9 cellular contexts compared by ENCODE assay signal in the genomic region with DNA sequence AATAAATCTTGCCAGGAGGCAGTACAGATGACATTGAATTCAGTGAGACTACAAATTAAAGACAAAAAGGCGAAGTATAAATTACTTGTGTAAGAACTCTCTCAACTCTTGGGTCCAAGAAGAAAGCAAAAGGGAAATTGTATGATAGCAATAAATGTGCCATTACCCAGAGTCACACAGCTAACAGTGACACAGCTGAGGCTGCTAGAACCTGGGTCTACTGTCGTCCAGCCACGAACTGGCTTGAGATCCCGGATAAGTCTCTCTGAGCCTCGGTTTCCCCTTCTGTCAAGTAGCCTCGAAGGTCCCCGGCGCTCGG. TPM values are rescaled to one million over a fixed set of nuclear protein-coding genes. Genes with fewer than 3 reads are reported as not detected.
DNase-seq lines count a peak whose midpoint lies in the region; ATAC-seq and TF ChIP-seq lines count a peak whose summit lies in the region.
"Had no signal": no experiment of that assay in that cellular context is flagged by ENCODE, and none has a peak within 500 bp of the region (broad histone marks: within the 10 kb centered on the region; RNA-seq: fewer than 3 reads in every experiment).

No MANE protein-coding gene starts in this region.

- intact Hi-C loops in prostate gland (cut with DNase I) (loop anchor here (10.0 kb wide), 1 partner anchor 391 kb away; no protein-coding TSS in a partner anchor), lower leg skin (cut with DNase I; ENCODE audit: low total_unique reads) (loop anchor here (5.0 kb wide), 1 partner anchor 364 kb away; no protein-coding TSS in a partner anchor)

- no peak for DNase-seq in epithelial cell of esophagus (ENCODE audit: low read depth)
- DNase-seq in prostate gland (ENCODE audit: low spot score): no peak
- DNase-seq in lower leg skin (ENCODE audit: low spot score in 2 of 2): no peak
- DNase-seq in T-helper 9 cell: no peak

- H3K4me2 ChIP-seq in OCI-LY3 (ENCODE audit: low read length): no peak overlapping the region

- H3K4me1 ChIP-seq in OCI-LY3 (ENCODE audit: low read length): peaks cover 12% of the 10 kb centered on the region
- H3K4me1 ChIP-seq in prostate gland (replicated peaks): no peaks in the 10 kb centered on the region

- H3K79me2 ChIP-seq in OCI-LY3 (ENCODE audit: low read length): no peaks in the 10 kb centered on the region

- H3K27ac ChIP-seq in OCI-LY3 (ENCODE audit: low read length): no peak overlapping the region
- H3K27ac ChIP-seq in prostate gland: peak overlapping the region; percentile 77 to 80
- H3K27ac ChIP-seq: HL-60 had no signal

- 6% methylated on average over 9 of the region's 9 CpGs for WGBS in prostate gland
- 8 to 9% methylated on average over 9 of the region's 9 CpGs for WGBS in lower leg skin, 2 donors

- H3K9ac ChIP-seq in OCI-LY3 (ENCODE audit: low read length): no peak overlapping the region

- ATAC-seq in GM19372 (IDR thresholded peaks at IDR 0.05; ENCODE audit: low read depth, unreplicated experiment) (peak; percentile 3), HG03039 (IDR thresholded peaks at IDR 0.05; ENCODE audit: unreplicated experiment) (no peak), HG03139 (IDR thresholded peaks at IDR 0.05; ENCODE audit: unreplicated experiment) (no peak)

- no peaks in the 10 kb centered on the region for H4K20me1 ChIP-seq in OCI-LY3 (ENCODE audit: insufficient read depth, low read length)

- H3K9me3 ChIP-seq in OCI-LY3 (ENCODE audit: insufficient read depth, low read length) (no peaks in the 10 kb centered on the region), prostate gland (no peaks in the 10 kb centered on the region)

- H3K4me3 ChIP-seq in OCI-LY3 (ENCODE audit: low read length) (no peak overlapping the region), epithelial cell of esophagus (ENCODE audit: low read length) (peak overlapping the region; percentile 48), prostate gland (peak overlapping the region; percentile 54 to 55), lower leg skin (ENCODE audit: low read depth, poor library complexity, severe bottlenecking) (no peak overlapping the region)

- H2AFZ ChIP-seq in OCI-LY3 (ENCODE audit: low read depth, low read length): peak overlapping the region; percentile 93; the same call in 1 of the 2 replicates

- H3K27me3 ChIP-seq in OCI-LY3 (ENCODE audit: low read depth, low read length) (no peaks in the 10 kb centered on the region), prostate gland (replicated peaks; ENCODE audit: insufficient read depth) (no peaks in the 10 kb centered on the region)

- H3K36me3 ChIP-seq in OCI-LY3 (replicated peaks; ENCODE audit: low read depth, low read length): no peaks in the 10 kb centered on the region
- H3K36me3 ChIP-seq in prostate gland: no peaks in the 10 kb centered on the region

- TF ChIP-seq POLR2A in prostate gland (IDR thresholded peaks at IDR 0.05) (no peak), lower leg skin (IDR thresholded peaks at IDR 0.05) (no peak)

- TF ChIP-seq CTCF in OCI-LY3 (IDR thresholded peaks at IDR 0.05; ENCODE audit: low read depth, low read length) (no peak), epithelial cell of esophagus (IDR thresholded peaks at IDR 0.05; ENCODE audit: insufficient read depth, low read depth, low read length, missing control alignments) (no peak), prostate gland (IDR thresholded peaks at IDR 0.05) (no peak), lower leg skin (IDR thresholded peaks at IDR 0.05) (no peak)

RNA-seq across cellular contexts. Expression of a gene that starts 0.4 kb away (rescaled TPM):
- 10 to 100 TPM in 1 of 2 donors, 1 to 10 TPM in 1; 7.3 to 11.1 TPM for total RNA-seq in prostate gland
- total RNA-seq in lower leg skin: 10 to 100 TPM; 12.9 to 28.6 (median 22.5) TPM

Comparison
In these comparisons a context has a peak if more than half of its experiments do, and no peak if none do; other contexts are left out.
1. H3K4me3 ChIP-seq: peak in epithelial cell of esophagus (single experiment) and prostate gland (2 of 2); none in OCI-LY3 (single experiment) and lower leg skin (single experiment).